Comparison of ENCODE assay signal across 11 cellular contexts in the genomic region with DNA sequence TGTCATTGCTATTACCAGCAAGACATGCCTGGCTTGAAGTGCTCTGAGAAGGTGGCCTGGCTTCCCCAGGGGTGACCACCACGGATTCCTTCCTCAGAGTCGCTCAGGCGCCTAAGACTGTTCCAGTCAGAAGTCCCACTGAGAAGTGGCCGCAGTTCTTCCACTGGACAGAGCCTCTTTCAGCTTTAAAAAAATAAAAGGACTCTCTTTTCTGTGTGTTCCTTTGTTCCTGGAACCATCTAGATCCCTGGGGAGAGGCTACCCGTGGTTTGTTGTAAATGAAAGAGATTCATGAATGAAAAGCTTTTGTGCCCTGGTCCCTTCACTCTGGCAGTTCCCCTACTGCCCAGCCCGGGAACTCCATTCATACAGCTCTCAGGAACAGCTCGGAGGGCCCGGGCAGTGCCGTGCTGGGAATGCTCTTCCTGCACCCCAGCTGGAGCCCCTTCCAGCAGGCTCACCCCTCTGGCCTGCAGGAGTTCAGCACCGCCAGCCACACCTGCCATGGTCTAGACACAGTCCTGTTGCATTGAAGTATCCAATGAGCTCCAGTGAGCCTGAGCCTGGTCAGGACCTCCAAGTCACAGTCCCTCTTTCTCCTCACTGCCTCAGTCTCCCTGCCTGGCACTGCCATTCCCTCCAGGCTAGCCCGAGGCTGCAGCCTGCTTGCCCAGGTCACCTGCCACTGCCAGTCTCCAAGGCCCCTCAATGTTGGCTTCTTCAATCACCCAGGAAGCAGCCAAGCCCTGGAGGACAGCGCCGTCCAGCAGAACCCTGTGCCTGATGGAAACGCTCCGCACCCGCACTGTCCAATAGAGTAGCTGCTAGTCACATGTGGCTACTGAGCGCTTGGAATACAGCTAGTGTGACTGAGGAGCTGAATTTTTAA.
DNase-seq lines count a peak whose midpoint lies in the region; ATAC-seq, FAIRE-seq and TF ChIP-seq lines count a peak whose summit lies in the region.
"Had no signal": no experiment of that assay in that cellular context is flagged by ENCODE, and none has a peak within 500 bp of the region (broad histone marks: within the 10 kb centered on the region; RNA-seq: fewer than 3 reads in every experiment).

No MANE protein-coding gene starts in this region.

- H3K9me1 ChIP-seq in K562 (ENCODE audit: control insufficient read depth, insufficient read depth, low read length): no peaks in the 10 kb centered on the region

- no peaks in the 10 kb centered on the region for H3K27me3 ChIP-seq in BLaER1 treated with 17β-estradiol and CSF1 and Interleukin-3, amounts not matched to agents 10 nM and 100 nM
- no peaks in the 10 kb centered on the region for H3K27me3 ChIP-seq in K562 (ENCODE audit: control insufficient read depth in 2 of 2, insufficient read depth in 2 of 2, low read length in 2 of 2)
- H3K27me3 ChIP-seq: tibial nerve had no signal

- peak overlapping the region in 1 of 11 experiments; percentile 27; a peak in 1 of 22 replicates for H3K9ac ChIP-seq in BLaER1 treated with 17β-estradiol and CSF1 and Interleukin-3, amounts not matched to agents 10 nM and 100 nM
- H3K9ac ChIP-seq in K562 (ENCODE audit: insufficient read depth in 1 of 2, low read depth in 2 of 2, low read length in 2 of 2) (peak overlapping the region; percentile 47 to 73; a peak in 1 of 4 replicates), kidney (ENCODE audit: low read length in 2 of 2) (no peak overlapping the region)

- DNase-seq in LHCN-M2 (ENCODE audit: low read depth) (peak; percentile 56), K562 (ENCODE audit: extremely low read depth in 1 of 4, low spot score in 3 of 4) (no peak), kidney (peak; percentile 63), AG08396 (ENCODE audit: low spot score) (no peak), amniotic stem cell (lab: John Stamatoyannopoulos, UW) (no peak)
- no peak for DNase-seq in activated naive CD4-positive, alpha-beta T cell treated with anti-CD3 and anti-CD28 coated beads, Interleukin-2, amount 50 U/mL, for 72 hours (ENCODE audit: low spot score in 2 of 2)
- no peak for DNase-seq in activated naive CD8-positive, alpha-beta T cell treated with anti-CD3 and anti-CD28 coated beads, Interleukin-2, amount 50 U/mL, for 24 hours
- DNase-seq: activated naive CD8-positive, alpha-beta T cell treated with anti-CD3 and anti-CD28 coated beads, Interleukin-2, amount 10 ng/mL, durations not matched to agents 7 days and 5 days had no signal

- H3K27ac Mint-ChIP-seq in activated naive CD4-positive, alpha-beta T cell treated with anti-CD3 and anti-CD28 coated beads, Interleukin-2, amount 50 U/mL, for 72 hours: no peak overlapping the region
- H3K27ac Mint-ChIP-seq in activated naive CD8-positive, alpha-beta T cell treated with anti-CD3 and anti-CD28 coated beads, Interleukin-2, amount 50 U/mL, for 24 hours: no peak overlapping the region
- H3K27ac Mint-ChIP-seq: activated naive CD8-positive, alpha-beta T cell treated with anti-CD3 and anti-CD28 coated beads, Interleukin-2, amount 10 ng/mL, durations not matched to agents 7 days and 5 days had no signal

- in situ Hi-C loops in K562 (cut with MboI): no loop called here

- peaks cover 0 to 10% of the 10 kb centered on the region in 2 donors for H3K9me3 Mint-ChIP-seq in activated naive CD4-positive, alpha-beta T cell treated with anti-CD3 and anti-CD28 coated beads, Interleukin-2, amount 50 U/mL, for 72 hours
- H3K9me3 Mint-ChIP-seq in activated naive CD8-positive, alpha-beta T cell treated with anti-CD3 and anti-CD28 coated beads, Interleukin-2, amount 50 U/mL, for 24 hours: peaks cover 15% of the 10 kb centered on the region

- POLR2A ChIA-PET in K562 (lab: Yijun Ruan, JAX): interaction anchor here (0.7 to 3.3 kb wide), 7 partner anchors 9 to 157 kb away, joined by 3 to 11 read pairs (median 3); no protein-coding TSS in a partner anchor

- TF ChIP-seq POLR2A in K562 (conservative IDR thresholded peaks at IDR 0.05): no peak

- H3K36me3 ChIP-seq in BLaER1 treated with 17β-estradiol and CSF1 and Interleukin-3, amounts not matched to agents 10 nM and 100 nM: peaks cover 0 to 22% (median 11%) of the 10 kb centered on the region in 11 experiments; a peak in 13 of 22 replicates
- H3K36me3 ChIP-seq in K562 (ENCODE audit: control insufficient read depth, insufficient read depth, low read length) (no peaks in the 10 kb centered on the region; the same call in 2 of the 3 replicates), kidney (ENCODE audit: control insufficient read depth in 1 of 2, insufficient read depth in 2 of 2, low read length in 2 of 2) (no peaks in the 10 kb centered on the region)

- H4K20me1 ChIP-seq in BLaER1 treated with 17β-estradiol and CSF1 and Interleukin-3, amounts not matched to agents 10 nM and 100 nM: peaks cover 5 to 34% (median 15%) of the 10 kb centered on the region in 11 experiments; a peak in 15 of 22 replicates
- H4K20me1 ChIP-seq in K562 (replicated peaks; ENCODE audit: control insufficient read depth, insufficient read depth, low read length): no peaks in the 10 kb centered on the region

- peaks cover 33% of the 10 kb centered on the region for H3K4me1 Mint-ChIP-seq in activated naive CD8-positive, alpha-beta T cell treated with anti-CD3 and anti-CD28 coated beads, Interleukin-2, amount 50 U/mL, for 24 hours

- TF ChIP-seq CTCF in K562 (IDR thresholded peaks at IDR 0.05 in 2 of 3, conservative IDR thresholded peaks at IDR 0.05 in 1 of 3; ENCODE audit: insufficient read depth in 2 of 3, low read depth in 1 of 3, low read length in 3 of 3) (no peak), kidney (IDR thresholded peaks at IDR 0.05; ENCODE audit: borderline replicate concordance, extremely low read depth, insufficient read depth) (no peak)

- peaks cover 0 to 12% of the 10 kb centered on the region in 2 donors for H3K36me3 Mint-ChIP-seq in activated naive CD4-positive, alpha-beta T cell treated with anti-CD3 and anti-CD28 coated beads, Interleukin-2, amount 50 U/mL, for 72 hours
- H3K36me3 Mint-ChIP-seq in activated naive CD8-positive, alpha-beta T cell treated with anti-CD3 and anti-CD28 coated beads, Interleukin-2, amount 50 U/mL, for 24 hours (ENCODE audit: low read depth): peaks cover 14% of the 10 kb centered on the region

- peak overlapping the region in 2 of 11 experiments; percentile 2 to 4; a peak in 1 of 22 replicates for H3K27ac ChIP-seq in BLaER1 treated with 17β-estradiol and CSF1 and Interleukin-3, amounts not matched to agents 10 nM and 100 nM
- H3K27ac ChIP-seq in K562 (ENCODE audit: extremely low read depth, low read depth, low read length) (peak overlapping the region; percentile 50; the same call in 2 of the 3 replicates), kidney (ENCODE audit: low read depth in 2 of 2, low read length in 2 of 2) (no peak overlapping the region)
- H3K27ac ChIP-seq: tibial nerve had no signal

- CTCF ChIA-PET in K562 (lab: Yijun Ruan, JAX; ENCODE audit: low intra/inter-chr PET ratio): no interaction called here

- H3K4me1 ChIP-seq in BLaER1 treated with 17β-estradiol and CSF1 and Interleukin-3, amounts not matched to agents 10 nM and 100 nM: peaks cover 22 to 43% (median 34%) of the 10 kb centered on the region in 10 experiments
- H3K4me1 ChIP-seq in K562 (replicated peaks in 1 of 2; ENCODE audit: control insufficient read depth in 2 of 2, insufficient read depth in 2 of 2, low read length in 2 of 2) (peaks cover 22 to 33% of the 10 kb centered on the region in 2 experiments), kidney (ENCODE audit: control insufficient read depth in 1 of 2, insufficient read depth in 1 of 2, low read depth in 1 of 2, low read length in 2 of 2) (peaks cover 0 to 2% of the 10 kb centered on the region in 2 donors)

- no peaks in the 10 kb centered on the region for H3K27me3 Mint-ChIP-seq in activated naive CD8-positive, alpha-beta T cell treated with anti-CD3 and anti-CD28 coated beads, Interleukin-2, amount 50 U/mL, for 24 hours
- H3K27me3 Mint-ChIP-seq: activated naive CD8-positive, alpha-beta T cell treated with anti-CD3 and anti-CD28 coated beads, Interleukin-2, amount 10 ng/mL, durations not matched to agents 7 days and 5 days had no signal

- ATAC-seq in K562: peak; percentile 71
- no peak for ATAC-seq in activated naive CD4-positive, alpha-beta T cell treated with anti-CD3 and anti-CD28 coated beads, Interleukin-2, amount 50 U/mL, for 72 hours
- no peak for ATAC-seq in activated naive CD8-positive, alpha-beta T cell treated with anti-CD3 and anti-CD28 coated beads, Interleukin-2, amount 50 U/mL, for 24 hours

- intact Hi-C loops in K562 (cut with micrococcal nuclease): no loop called here
- intact Hi-C loops in kidney (cut with DNase I): no loop called here

- no peak for FAIRE-seq in K562 (lab: Jason Lieb, UNC)
- FAIRE-seq in kidney (lab: Jason Lieb, UNC): no peak
- FAIRE-seq: G401.6 had no signal

- TF ChIP-seq RAD21 in K562 (CRISPR knock-in tag; conservative IDR thresholded peaks at IDR 0.05 in 1 of 2, IDR thresholded peaks at IDR 0.05 in 1 of 2): no peak

- H3K9me3 ChIP-seq in BLaER1 treated with 17β-estradiol and CSF1 and Interleukin-3, amounts not matched to agents 10 nM and 100 nM (replicated peaks in 1 of 11): peaks cover 18 to 28% (median 23%) of the 10 kb centered on the region in 11 experiments
- peaks cover 6% of the 10 kb centered on the region for H3K9me3 ChIP-seq in K562 (replicated peaks; ENCODE audit: control insufficient read depth, insufficient read depth, low read depth, low read length)
- peaks cover 2 to 5% of the 10 kb centered on the region in 2 donors for H3K9me3 ChIP-seq in kidney (ENCODE audit: control insufficient read depth in 1 of 2, low read length in 2 of 2)

- WGBS in K562 (ENCODE audit: insufficient coverage, low coverage, missing lambda C conversion rate): 78% methylated on average over 17 of the region's 17 CpGs

- H3K79me2 ChIP-seq in K562 (ENCODE audit: control insufficient read depth, insufficient read depth, low read length): peaks cover 41% of the 10 kb centered on the region

- no peak for TF ChIP-seq EP300 in K562 (IDR thresholded peaks at IDR 0.05; ENCODE audit: low read length)

- no peak overlapping the region for H3K4me3 ChIP-seq in BLaER1 treated with 17β-estradiol and CSF1 and Interleukin-3, amounts not matched to agents 10 nM and 100 nM
- H3K4me3 ChIP-seq in K562 (no peak overlapping the region), kidney (ENCODE audit: low read length in 2 of 2) (no peak overlapping the region)
- H3K4me3 ChIP-seq: tibial nerve had no signal

- BruUV-seq in K562 (replicated peaks; lab: Mats Ljungman, UMichigan): no TSS peak

- peak overlapping the region; percentile 73 for H2AFZ ChIP-seq in K562 (ENCODE audit: low read depth, low read length)

- no peak overlapping the region for H3K4me3 Mint-ChIP-seq in activated naive CD8-positive, alpha-beta T cell treated with anti-CD3 and anti-CD28 coated beads, Interleukin-2, amount 50 U/mL, for 24 hours
- H3K4me3 Mint-ChIP-seq: activated naive CD8-positive, alpha-beta T cell treated with anti-CD3 and anti-CD28 coated beads, Interleukin-2, amount 10 ng/mL, durations not matched to agents 7 days and 5 days had no signal

- H3K4me2 ChIP-seq in BLaER1 treated with 17β-estradiol and CSF1 and Interleukin-3, amounts not matched to agents 10 nM and 100 nM: peak overlapping the region; percentile 37 to 83 (median 66)
- H3K4me2 ChIP-seq in K562 (ENCODE audit: insufficient read depth, low read length): peak overlapping the region; percentile 69; the same call in 1 of the 2 replicates

Comparison
In these comparisons a context has a peak if more than half of its experiments do, and no peak if none do; other contexts are left out.
1. H3K9ac ChIP-seq: peak in K562 (2 of 2); none in kidney (0 of 2).
2. DNase-seq: peak in LHCN-M2 (single experiment) and kidney (single experiment); none in K562 (0 of 4), AG08396 (single experiment), activated naive CD4-positive, alpha-beta T cell treated with anti-CD3 and anti-CD28 coated beads, Interleukin-2, amount 50 U/mL, for 72 hours (0 of 2), amniotic stem cell (single experiment) and activated naive CD8-positive, alpha-beta T cell treated with anti-CD3 and anti-CD28 coated beads, Interleukin-2, amount 50 U/mL, for 24 hours (single experiment).